8 cellular contexts compared by ENCODE assay signal in the genomic region with DNA sequence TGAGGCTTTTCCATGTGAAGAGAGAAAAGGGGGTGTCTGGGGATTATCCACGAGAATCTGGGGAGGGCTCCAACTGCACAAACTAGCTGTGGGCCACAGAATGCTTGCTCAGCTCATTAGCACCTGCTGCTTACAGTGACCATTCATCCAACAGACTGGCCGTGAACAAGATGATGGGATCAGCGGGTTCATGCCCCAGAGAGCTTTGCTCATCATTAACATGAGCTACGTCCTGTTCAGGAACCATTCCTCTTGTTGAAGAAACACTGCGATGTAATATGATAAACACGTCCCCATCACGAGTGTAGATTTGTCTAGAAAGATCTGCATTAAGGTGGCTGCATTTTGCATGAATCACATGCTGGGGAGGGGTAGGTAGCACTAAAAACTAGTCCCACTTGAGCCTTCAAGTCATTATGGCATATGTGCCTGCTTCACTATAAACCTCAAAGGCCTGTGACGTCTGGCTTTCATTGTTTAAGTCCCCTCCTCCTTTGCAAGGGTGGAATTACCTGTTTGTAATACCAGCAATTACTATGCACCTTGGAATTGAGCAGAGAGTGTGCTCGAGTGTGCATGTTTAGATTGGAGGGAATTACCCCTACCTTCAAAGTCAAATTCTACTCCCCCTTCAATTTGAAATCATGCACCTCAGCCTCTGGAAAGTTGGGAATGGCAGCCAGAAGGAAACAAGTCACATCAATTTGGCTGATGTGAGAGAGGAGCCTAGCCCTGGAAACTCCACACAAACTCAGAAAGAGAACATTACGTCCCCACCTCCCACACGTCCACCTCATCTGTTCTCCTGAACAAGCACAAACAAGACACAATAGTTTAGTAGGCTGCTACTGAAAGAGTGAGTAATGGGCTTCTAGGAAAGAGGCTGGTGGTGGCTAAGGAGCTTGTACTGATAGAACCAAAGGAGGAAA. TPM values are rescaled to one million over a fixed set of nuclear protein-coding genes. Genes with fewer than 3 reads are reported as not detected.
A peak's percentile ranks its signal among the peaks of the same experiment; 100 is the strongest.
DNase-seq lines count a peak whose midpoint lies in the region; FAIRE-seq and TF ChIP-seq lines count a peak whose summit lies in the region.

No MANE protein-coding gene starts in this region.

- no peaks in the 10 kb centered on the region for H4K20me1 ChIP-seq in endothelial cell of umbilical vein (replicated peaks; ENCODE audit: control insufficient read depth, extremely low read depth, insufficient read depth, low read length)

- peak overlapping the region; percentile 89 for H3K27ac Mint-ChIP-seq in Caco-2 (ENCODE audit: unreplicated experiment)

- peaks cover 82% of the 10 kb centered on the region for H3K79me2 ChIP-seq in endothelial cell of umbilical vein (ENCODE audit: control insufficient read depth, insufficient read depth, low read length)

- H3K27me3 ChIP-seq in Caco-2 (replicated peaks; ENCODE audit: control insufficient read depth, insufficient read depth, low read length) (no peaks in the 10 kb centered on the region), endothelial cell of umbilical vein (ENCODE audit: control insufficient read depth in 2 of 2, insufficient read depth in 2 of 2, low read length in 2 of 2) (no peaks in the 10 kb centered on the region), spleen (replicated peaks in 1 of 7) (no peaks in the 10 kb centered on the region), SJCRH30 (no peaks in the 10 kb centered on the region)

- H3K4me3 ChIP-seq in Caco-2 (ENCODE audit: low read depth, low read length) (no peak overlapping the region), endothelial cell of umbilical vein (replicated peaks in 1 of 3; ENCODE audit: insufficient read depth in 1 of 3, low read depth in 1 of 3, low read length in 3 of 3) (no peak overlapping the region), skin epidermis (no peak overlapping the region), spleen (no peak overlapping the region), SJCRH30 (no peak overlapping the region)

- H3K4me3 Mint-ChIP-seq in Caco-2 (ENCODE audit: unreplicated experiment), result peak overlapping the region; percentile 92

- peaks cover 41% of the 10 kb centered on the region for H3K4me1 Mint-ChIP-seq in Caco-2 (ENCODE audit: low read depth, unreplicated experiment)

- no peak overlapping the region for H3K9ac ChIP-seq in endothelial cell of umbilical vein (replicated peaks; ENCODE audit: extremely low read depth, insufficient read depth, low read length)

- POLR2A ChIA-PET in Caco-2 (lab: Charles Lee), result interaction anchor here (0.6 to 0.7 kb wide), 2 partner anchors 24 to 158 kb away, joined by 4 to 5 read pairs; no protein-coding TSS in a partner anchor
- POLR2A ChIA-PET in endothelial cell of umbilical vein (lab: Charles Lee), result no interaction called here

- H3K4me1 ChIP-seq in Caco-2, result peaks cover 41% of the 10 kb centered on the region
- peaks cover 19% of the 10 kb centered on the region for H3K4me1 ChIP-seq in endothelial cell of umbilical vein (ENCODE audit: control insufficient read depth, extremely low read depth, insufficient read depth, low read length)
- peaks cover 35 to 89% (median 68%) of the 10 kb centered on the region in 6 donors for H3K4me1 ChIP-seq in spleen
- H3K4me1 ChIP-seq in SJCRH30, result peaks cover 9% of the 10 kb centered on the region; the same call in 1 of the 2 replicates

- no peaks in the 10 kb centered on the region for H3K27me3 Mint-ChIP-seq in Caco-2 (ENCODE audit: insufficient read depth, unreplicated experiment)

- H3K9me1 ChIP-seq in endothelial cell of umbilical vein (replicated peaks; ENCODE audit: control insufficient read depth, extremely low read depth, insufficient read depth, low read length), result no peaks in the 10 kb centered on the region

- no peak for TF ChIP-seq POLR2A in endothelial cell of umbilical vein (IDR thresholded peaks at IDR 0.05; ENCODE audit: low read depth, low read length)
- TF ChIP-seq POLR2A in spleen (IDR thresholded peaks at IDR 0.05), result no peak

- H2AFZ ChIP-seq in endothelial cell of umbilical vein (ENCODE audit: low read depth, low read length), result no peak overlapping the region

- H3K36me3 ChIP-seq in Caco-2 (ENCODE audit: control insufficient read depth, insufficient read depth, low read length) (peaks cover 12% of the 10 kb centered on the region), endothelial cell of umbilical vein (ENCODE audit: control insufficient read depth in 2 of 2, extremely low read depth in 1 of 2, insufficient read depth in 2 of 2, low read length in 2 of 2) (peaks cover 8 to 22% of the 10 kb centered on the region in 2 experiments), spleen (peaks cover 0 to 47% (median 29%) of the 10 kb centered on the region in 6 donors), SJCRH30 (peaks cover 41% of the 10 kb centered on the region)

- CTCF ChIA-PET in Caco-2 (lab: Charles Lee) (no interaction called here), endothelial cell of umbilical vein (lab: Charles Lee) (no interaction called here)

- no peaks in the 10 kb centered on the region for H3K9me3 Mint-ChIP-seq in Caco-2 (ENCODE audit: unreplicated experiment)

- FAIRE-seq in endothelial cell of umbilical vein (lab: Jason Lieb, UNC), result peak; percentile 31

- H3K27ac ChIP-seq in VCaP (peak overlapping the region; percentile 97), endothelial cell of umbilical vein (ENCODE audit: insufficient read depth, low read depth, low read length) (no peak overlapping the region), skin epidermis (peak overlapping the region in 20 of 21 experiments; percentile 51 to 99 (median 96)), spleen (peak overlapping the region in 4 of 8 donors; percentile 15 to 95 (median 90)), SJCRH30 (no peak overlapping the region)

- 73 to 80% (median 78%) methylated on average over 11 of the region's 11 CpGs for WGBS in spleen, 5 donors

- intact Hi-C loops in Caco-2 (cut with micrococcal nuclease; ENCODE audit: unreplicated experiment) (loop anchor here (2.0 kb wide), 1 partner anchor 53 kb away; no protein-coding TSS in a partner anchor), endothelial cell of umbilical vein (cut with micrococcal nuclease) (no loop called here), spleen (cut with DNase I; ENCODE audit: low total_unique reads) (no loop called here)

- TF ChIP-seq CTCF in Caco-2 (IDR thresholded peaks at IDR 0.05; ENCODE audit: insufficient read depth in 1 of 2, low read depth in 1 of 2, low read length in 1 of 2, severe bottlenecking in 1 of 2, unreplicated experiment in 1 of 2), result no peak
- TF ChIP-seq CTCF in VCaP (conservative IDR thresholded peaks at IDR 0.05), result no peak
- TF ChIP-seq CTCF in endothelial cell of umbilical vein (IDR thresholded peaks at IDR 0.05; ENCODE audit: extremely low read depth in 1 of 2, insufficient read depth in 1 of 2, low read depth in 1 of 2, low read length in 2 of 2), result no peak
- TF ChIP-seq CTCF in spleen (IDR thresholded peaks at IDR 0.05 in 8 of 11, conservative IDR thresholded peaks at IDR 0.05 in 3 of 11), result no peak

- peaks cover 86% of the 10 kb centered on the region for H3K36me3 Mint-ChIP-seq in Caco-2 (ENCODE audit: insufficient read depth, unreplicated experiment)

- DNase-seq in Caco-2 (no peak), endothelial cell of umbilical vein (ENCODE audit: low read depth, low spot score) (no peak), spleen (no peak), SW 1271 (lab: John Stamatoyannopoulos, UW) (no peak), SJCRH30 (no peak), DMS79 (lab: John Stamatoyannopoulos, UW) (no peak)

- dilution Hi-C loops in endothelial cell of umbilical vein (cut with MboI; ENCODE audit: extremely low pct_ligation_motif_present, low sequenced_read_pairs), result no loop called here

- no peak overlapping the region for H3K4me2 ChIP-seq in endothelial cell of umbilical vein (ENCODE audit: insufficient read depth, low read length)

- H3K9me3 ChIP-seq in Caco-2 (no peaks in the 10 kb centered on the region), endothelial cell of umbilical vein (replicated peaks; ENCODE audit: control insufficient read depth, insufficient read depth, low read length) (no peaks in the 10 kb centered on the region), spleen (no peaks in the 10 kb centered on the region), SJCRH30 (replicated peaks) (no peaks in the 10 kb centered on the region)

- no TSS peak for BruUV-seq in Caco-2 (replicated peaks; lab: Mats Ljungman, UMichigan)
- BruUV-seq in endothelial cell of umbilical vein (replicated peaks; lab: Mats Ljungman, UMichigan), result no TSS peak

TF ChIP-seq in endothelial cell of umbilical vein, 7 proteins besides CTCF, POLR2A, EP300 and RAD21 (continues in another document):
- no peak for TF ChIP-seq POLR2AphosphoS5 (IDR thresholded peaks at IDR 0.05; ENCODE audit: insufficient read depth, low read depth, low read length)
- no peak for TF ChIP-seq FOS (IDR thresholded peaks at IDR 0.05; ENCODE audit: borderline replicate concordance, insufficient read depth, low read length)
- TF ChIP-seq MYC (IDR thresholded peaks at IDR 0.05; ENCODE audit: low read depth, low read length), result no peak
- no peak for TF ChIP-seq GATA2 (IDR thresholded peaks at IDR 0.05; ENCODE audit: insufficient read depth, insufficient read length, low read depth, low read length)

RNA-seq across cellular contexts. Expression of gene PLAGL2, which starts 3.7 kb away (rescaled TPM):
- total RNA-seq in Caco-2 (2022) (89.6 and 96.1 TPM in 2 replicates), endothelial cell of umbilical vein (14.6 and 15.2 TPM in 2 replicates), spleen (10 to 100 TPM; 11.9 to 16.6 (median 12.5) TPM)
- polyA plus RNA-seq in endothelial cell of umbilical vein (7.0 and 8.2 TPM in 2 replicates), spleen (1 to 10 TPM; 2.2 to 4.0 (median 2.2) TPM)
- 7.1 and 7.7 TPM in 2 replicates for polyA plus RNA-seq in endothelial cell of umbilical vein (2011; cell fraction: cytosol; rRNA removed)
- 6.1 and 7.6 TPM in 2 replicates for polyA plus RNA-seq in endothelial cell of umbilical vein (2011; cell fraction: nucleus; rRNA removed)
- 8.7 and 9.1 TPM in 2 replicates for polyA plus RNA-seq in endothelial cell of umbilical vein (2012)
- 11.0 and 11.8 TPM in 2 replicates for polyA minus RNA-seq in endothelial cell of umbilical vein
- 8.2 TPM for polyA minus RNA-seq in endothelial cell of umbilical vein (2011; cell fraction: cytosol; rRNA and poly(A)+ RNA removed)
- polyA minus RNA-seq in endothelial cell of umbilical vein (2011; cell fraction: nucleus; rRNA and poly(A)+ RNA removed), result 6.7 and 7.4 TPM in 2 replicates
- 19.7 and 21.5 TPM in 2 replicates for total RNA-seq in SJCRH30 (2014; rRNA removed; shearing (Covaris generic))

RNA-seq across cellular contexts. Expression of gene POFUT1, which starts 3.9 kb away (rescaled TPM):
- total RNA-seq in Caco-2 (2022), result 148 and 158 TPM in 2 replicates
- 48.1 and 51.4 TPM in 2 replicates for total RNA-seq in endothelial cell of umbilical vein
- 29.0 and 30.9 TPM in 2 replicates for polyA plus RNA-seq in endothelial cell of umbilical vein
- 35.4 and 35.7 TPM in 2 replicates for polyA plus RNA-seq in endothelial cell of umbilical vein (2011; cell fraction: cytosol; rRNA removed)
- polyA plus RNA-seq in endothelial cell of umbilical vein (2011; cell fraction: nucleus; rRNA removed), result 21.0 and 23.0 TPM in 2 replicates
- 39.6 and 45.7 TPM in 2 replicates for polyA plus RNA-seq in endothelial cell of umbilical vein (2012)
- 39.5 and 43.7 TPM in 2 replicates for polyA minus RNA-seq in endothelial cell of umbilical vein
- 20.0 TPM for polyA minus RNA-seq in endothelial cell of umbilical vein (2011; cell fraction: cytosol; rRNA and poly(A)+ RNA removed)
- 13.8 and 18.7 TPM in 2 replicates for polyA minus RNA-seq in endothelial cell of umbilical vein (2011; cell fraction: nucleus; rRNA and poly(A)+ RNA removed)
- 10 to 100 TPM; 19.5 to 26.3 (median 21.5) TPM for total RNA-seq in spleen
- polyA plus RNA-seq in spleen, result 1 to 10 TPM; 3.8 to 7.5 (median 4.7) TPM
- 63.0 and 66.6 TPM in 2 replicates for total RNA-seq in SJCRH30 (2014; rRNA removed; shearing (Covaris generic))

Comparison
In these comparisons a context has a peak if more than half of its experiments do, and no peak if none do; other contexts are left out.
1. H3K27ac ChIP-seq: peak in VCaP (single experiment) and skin epidermis (20 of 21); none in endothelial cell of umbilical vein (single experiment) and SJCRH30 (single experiment).